8 cellular contexts compared by ENCODE assay signal in the genomic region with DNA sequence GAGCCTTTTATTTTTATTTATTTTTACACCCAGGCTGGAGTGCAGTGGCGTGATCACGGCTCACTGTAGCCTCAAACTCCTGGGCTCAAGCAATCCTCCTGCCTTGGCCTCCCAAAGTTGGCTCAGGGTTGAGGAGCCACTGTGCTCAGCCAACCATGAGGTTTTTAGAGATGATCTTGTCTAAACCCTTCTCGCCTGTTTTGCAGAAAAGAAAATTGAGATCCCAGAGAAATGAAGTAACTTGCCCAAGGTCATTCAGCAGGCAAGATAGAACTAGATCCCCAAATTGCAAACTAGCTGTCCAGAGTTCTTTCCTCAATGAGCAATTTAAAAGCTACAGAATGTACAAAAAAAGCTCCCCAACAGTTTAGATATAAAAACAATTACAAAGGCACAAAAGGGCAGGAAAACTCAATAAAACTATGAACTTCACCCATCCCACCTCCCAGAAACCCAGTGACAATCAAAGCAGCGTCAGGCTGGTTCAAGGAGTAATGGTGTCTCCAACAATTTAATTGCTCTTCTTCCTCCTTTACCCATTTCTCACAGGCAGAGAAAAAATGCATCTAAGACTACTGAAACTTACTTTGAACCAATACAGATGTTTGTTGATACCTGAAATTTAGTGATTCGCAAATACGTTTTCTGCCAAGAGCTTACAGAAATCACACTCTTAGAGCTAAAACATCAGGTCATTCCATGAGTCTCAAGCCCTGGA. TPM values are rescaled to one million over a fixed set of nuclear protein-coding genes. Genes with fewer than 3 reads are reported as not detected.
DNase-seq lines count a peak whose midpoint lies in the region; ATAC-seq and TF ChIP-seq lines count a peak whose summit lies in the region.

No MANE protein-coding gene starts in this region.

- H3K4me3 ChIP-seq in RWPE2 (ENCODE audit: severe bottlenecking) (peak overlapping the region; percentile 44), epithelial cell of proximal tubule (ENCODE audit: low read depth, low read length) (peak overlapping the region; percentile 79)

- no peaks in the 10 kb centered on the region for H3K27me3 ChIP-seq in RWPE2 (ENCODE audit: insufficient read depth, poor library complexity, severe bottlenecking)

- H3K9me3 ChIP-seq in RWPE2 (ENCODE audit: severe bottlenecking) = no peaks in the 10 kb centered on the region

- H3K9me3 Mint-ChIP-seq in CD14-positive monocyte (no peaks in the 10 kb centered on the region), neural crest cell (no peaks in the 10 kb centered on the region)

- H3K27me3 Mint-ChIP-seq in CD14-positive monocyte (ENCODE audit: low read depth in 3 of 3) (peaks cover 0 to 2% (median under 1%) of the 10 kb centered on the region in 3 donors), neural crest cell (ENCODE audit: low read depth) (peaks cover 17% of the 10 kb centered on the region)

- H3K4me3 Mint-ChIP-seq in CD14-positive monocyte (peak overlapping the region; percentile 92 to 99), neural crest cell (peak overlapping the region; percentile 87)

- H3K36me3 Mint-ChIP-seq in CD14-positive monocyte = peaks cover 13 to 26% of the 10 kb centered on the region in 2 donors
- no peaks in the 10 kb centered on the region for H3K36me3 Mint-ChIP-seq in neural crest cell (ENCODE audit: low read depth)

- H3K27ac ChIP-seq in RWPE2 (ENCODE audit: poor library complexity, severe bottlenecking) = peak overlapping the region; percentile 98

- peaks cover 49% of the 10 kb centered on the region for H3K4me1 Mint-ChIP-seq in CD14-positive monocyte
- H3K4me1 Mint-ChIP-seq in neural crest cell = peaks cover 15% of the 10 kb centered on the region

- intact Hi-C loops in CD14-positive monocyte (cut with micrococcal nuclease) = loop anchor here (5.0 kb wide), 2 partner anchors 34 to 44 kb away; no protein-coding TSS in a partner anchor

- TF ChIP-seq CTCF in CD14-positive monocyte (IDR thresholded peaks at IDR 0.05) (no peak), RWPE2 (IDR thresholded peaks at IDR 0.05; ENCODE audit: poor library complexity, severe bottlenecking) (no peak), epithelial cell of proximal tubule (conservative IDR thresholded peaks at IDR 0.05; ENCODE audit: low read depth, low read length) (no peak), neural crest cell (conservative IDR thresholded peaks at IDR 0.05) (no peak)

- H3K4me1 ChIP-seq in RWPE2 (ENCODE audit: insufficient read depth, poor library complexity, severe bottlenecking) = peaks cover 16% of the 10 kb centered on the region

- no peak for ATAC-seq in RWPE2 (ENCODE audit: low read depth)
- ATAC-seq in GM18873 (IDR thresholded peaks at IDR 0.05; ENCODE audit: low FRiP score, unreplicated experiment) = no peak

- peaks cover 36% of the 10 kb centered on the region for H3K36me3 ChIP-seq in RWPE2 (ENCODE audit: low read depth)

- H3K27ac Mint-ChIP-seq in CD14-positive monocyte = peak overlapping the region; percentile 92 to 99 (median 96)
- no peak overlapping the region for H3K27ac Mint-ChIP-seq in neural crest cell (ENCODE audit: unreplicated experiment)

- DNase-seq in CD14-positive monocyte (ENCODE audit: low spot score) (no peak), RWPE2 (ENCODE audit: low spot score) (no peak), epithelial cell of proximal tubule (ENCODE audit: low read depth) (no peak), neural crest cell (ENCODE audit: low read depth, low spot score) (no peak), NCI-H82 (lab: John Stamatoyannopoulos, UW) (no peak), cerebellum (ENCODE audit: low spot score) (no peak), SIG-M5 treated with dmso at 0.1 percent for 504 hours (lab: John Stamatoyannopoulos, UW; ENCODE audit: unreplicated experiment) (no peak)

RNA-seq across cellular contexts. Expression of gene MYOF, which starts 0.8 kb away (rescaled TPM):
- polyA plus RNA-seq in CD14-positive monocyte = 10 to 100 TPM in 1 of 2 donors, 1 to 10 TPM in 1; 9.7 to 14.5 TPM
- total RNA-seq in epithelial cell of proximal tubule (185 and 208 TPM in 2 replicates), neural crest cell (3.9 and 4.0 TPM in 2 replicates), cerebellum (8.1 TPM)

RNA-seq across cellular contexts. Expression of gene CEP55, which starts 15.0 kb away (rescaled TPM):
- under 1 TPM in 1 of 2 donors, not detected in 1; 0.26 TPM for polyA plus RNA-seq in CD14-positive monocyte
- total RNA-seq in epithelial cell of proximal tubule (73.2 and 115 TPM in 2 replicates), neural crest cell (30.7 and 30.9 TPM in 2 replicates), cerebellum (6.4 TPM)

Comparison
In these comparisons a context has a peak if more than half of its experiments do, and no peak if none do; other contexts are left out.
1. RNA of gene MYOF, which starts 0.8 kb away (total RNA-seq): 185 to 208 TPM in epithelial cell of proximal tubule; 8.1 TPM in cerebellum (single experiment) and 3.9 to 4.0 TPM in neural crest cell; every median in the first group is over 10 times any median in the second.